20 cellular contexts compared by ENCODE assay signal in genomic region chr5:171157233-171157632, GRCh38.
DNase-seq lines count a peak whose midpoint lies in the region; FAIRE-seq and TF ChIP-seq lines count a peak whose summit lies in the region.
"Had no signal": no experiment of that assay in that cellular context is flagged by ENCODE, and none has a peak within 500 bp of the region (broad histone marks: within the 10 kb centered on the region; RNA-seq: fewer than 3 reads in every experiment).

No MANE protein-coding gene starts in this region.

- DNase-seq in BE2C (no peak), bronchial epithelial cell (ENCODE audit: low read depth) (peak; percentile 62), glutamatergic neuron (no peak), H54 (ENCODE audit: insufficient read length, low spot score) (no peak), 8988T (no peak)
- DNase-seq in activated CD8-positive, alpha-beta memory T cell treated with anti-CD3 and anti-CD28 coated beads, Interleukin-2, amount 50 U/mL, for 4 hours: no peak
- DNase-seq: Caco-2; CD8-positive, alpha-beta T cell; DMS79 treated with DMSO at 0.1 percent for 48 hours; KBM-7; MM.1S; NCI-H2029 treated with DMSO at 0.1 percent for 48 hours; NCI-H526 treated with DMSO at 0.1 percent for 48 hours; PC-9; Right ventricle myocardium superior; RPMI8226 had no signal

- H3K4me3 Mint-ChIP-seq in glutamatergic neuron (ENCODE audit: unreplicated experiment): peak overlapping the region; percentile 21
- H3K4me3 Mint-ChIP-seq: CD8-positive, alpha-beta T cell had no signal

- TF ChIP-seq CTCF in BE2C (IDR thresholded peaks at IDR 0.05; ENCODE audit: low read depth, low read length): no peak
- no peak for TF ChIP-seq CTCF in bronchial epithelial cell (IDR thresholded peaks at IDR 0.05; ENCODE audit: insufficient read depth, low read length, severe bottlenecking)
- TF ChIP-seq CTCF in glutamatergic neuron (IDR thresholded peaks at IDR 0.05; ENCODE audit: partially characterized antibody, unreplicated experiment): no peak

- no peaks in the 10 kb centered on the region for H3K27me3 Mint-ChIP-seq in glutamatergic neuron (ENCODE audit: unreplicated experiment)

- no peaks in the 10 kb centered on the region for H3K9me3 ChIP-seq in BE2C
- H3K9me3 ChIP-seq: A549, Caco-2, SJSA1 had no signal

- H3K36me3 Mint-ChIP-seq in glutamatergic neuron (ENCODE audit: unreplicated experiment): no peaks in the 10 kb centered on the region
- H3K36me3 Mint-ChIP-seq: CD8-positive, alpha-beta T cell had no signal

- FAIRE-seq in G401.6 (lab: Jason Lieb, UNC): peak; percentile 19
- FAIRE-seq in bronchial epithelial cell (lab: Jason Lieb, UNC): no peak
- no peak for FAIRE-seq in H54 (lab: Jason Lieb, UNC)
- FAIRE-seq: A549, GM12878 had no signal

- H3K27me3 ChIP-seq in BE2C: no peaks in the 10 kb centered on the region
- no peaks in the 10 kb centered on the region for H3K27me3 ChIP-seq in bronchial epithelial cell (ENCODE audit: control insufficient read depth, insufficient read depth, low read length)
- H3K27me3 ChIP-seq: SJSA1 had no signal

- H3K4me3 ChIP-seq in BE2C (ENCODE audit: low read depth, low read length) (peak overlapping the region; percentile 19), bronchial epithelial cell (ENCODE audit: low read depth, low read length) (no peak overlapping the region)
- H3K4me3 ChIP-seq: A549, GM12878, PC-9, SJSA1 had no signal

- no peak for TF ChIP-seq POLR2A in H54 (IDR thresholded peaks at IDR 0.05; ENCODE audit: low read depth, low read length)

- H3K36me3 ChIP-seq in BE2C: no peaks in the 10 kb centered on the region
- H3K36me3 ChIP-seq in bronchial epithelial cell (ENCODE audit: control insufficient read depth, insufficient read depth, low read length): no peaks in the 10 kb centered on the region
- H3K36me3 ChIP-seq: SJSA1 had no signal

- no peaks in the 10 kb centered on the region for H3K9me3 Mint-ChIP-seq in glutamatergic neuron (ENCODE audit: unreplicated experiment)
- H3K9me3 Mint-ChIP-seq: CD8-positive, alpha-beta T cell had no signal

- peaks cover 39% of the 10 kb centered on the region for H3K4me1 Mint-ChIP-seq in glutamatergic neuron (ENCODE audit: low read depth, unreplicated experiment)

- peak overlapping the region; percentile 89 for H3K27ac Mint-ChIP-seq in glutamatergic neuron (ENCODE audit: unreplicated experiment)
- H3K27ac Mint-ChIP-seq: CD8-positive, alpha-beta T cell had no signal

- peaks cover 22% of the 10 kb centered on the region for H3K4me1 ChIP-seq in BE2C
- H3K4me1 ChIP-seq: A549, Caco-2, SJSA1 had no signal
